In genomic region chr15:58297639-58298038, GRCh38 we compare ENCODE assay signal across 1 cellular context.
TF ChIP-seq lines count a peak whose summit lies in the region.

No MANE protein-coding gene starts in this region.

TF ChIP-seq in H1, 55 proteins besides CTCF, POLR2A, EP300 and RAD21:
- no peak for TF ChIP-seq POU5F1 (IDR thresholded peaks at IDR 0.05; ENCODE audit: low read depth, low read length)
- TF ChIP-seq, protein P1, sequence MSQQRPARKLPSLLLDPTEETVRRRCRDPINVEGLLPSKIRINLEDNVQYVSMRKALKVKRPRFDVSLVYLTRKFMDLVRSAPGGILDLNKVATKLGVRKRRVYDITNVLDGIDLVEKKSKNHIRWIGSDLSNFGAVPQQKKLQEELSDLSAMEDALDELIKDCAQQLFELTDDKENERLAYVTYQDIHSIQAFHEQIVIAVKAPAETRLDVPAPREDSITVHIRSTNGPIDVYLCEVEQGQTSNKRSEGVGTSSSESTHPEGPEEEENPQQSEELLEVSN (IDR thresholded peaks at IDR 0.05) = no peak
- no peak for TF ChIP-seq KDM5A (IDR thresholded peaks at IDR 0.05; ENCODE audit: low read length)
- TF ChIP-seq, protein P2, sequence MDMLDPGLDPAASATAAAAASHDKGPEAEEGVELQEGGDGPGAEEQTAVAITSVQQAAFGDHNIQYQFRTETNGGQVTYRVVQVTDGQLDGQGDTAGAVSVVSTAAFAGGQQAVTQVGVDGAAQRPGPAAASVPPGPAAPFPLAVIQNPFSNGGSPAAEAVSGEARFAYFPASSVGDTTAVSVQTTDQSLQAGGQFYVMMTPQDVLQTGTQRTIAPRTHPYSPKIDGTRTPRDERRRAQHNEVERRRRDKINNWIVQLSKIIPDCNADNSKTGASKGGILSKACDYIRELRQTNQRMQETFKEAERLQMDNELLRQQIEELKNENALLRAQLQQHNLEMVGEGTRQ (IDR thresholded peaks at IDR 0.05; ENCODE audit: low read length) = no peak
